21 cellular contexts compared by ENCODE assay signal in the genomic region with DNA sequence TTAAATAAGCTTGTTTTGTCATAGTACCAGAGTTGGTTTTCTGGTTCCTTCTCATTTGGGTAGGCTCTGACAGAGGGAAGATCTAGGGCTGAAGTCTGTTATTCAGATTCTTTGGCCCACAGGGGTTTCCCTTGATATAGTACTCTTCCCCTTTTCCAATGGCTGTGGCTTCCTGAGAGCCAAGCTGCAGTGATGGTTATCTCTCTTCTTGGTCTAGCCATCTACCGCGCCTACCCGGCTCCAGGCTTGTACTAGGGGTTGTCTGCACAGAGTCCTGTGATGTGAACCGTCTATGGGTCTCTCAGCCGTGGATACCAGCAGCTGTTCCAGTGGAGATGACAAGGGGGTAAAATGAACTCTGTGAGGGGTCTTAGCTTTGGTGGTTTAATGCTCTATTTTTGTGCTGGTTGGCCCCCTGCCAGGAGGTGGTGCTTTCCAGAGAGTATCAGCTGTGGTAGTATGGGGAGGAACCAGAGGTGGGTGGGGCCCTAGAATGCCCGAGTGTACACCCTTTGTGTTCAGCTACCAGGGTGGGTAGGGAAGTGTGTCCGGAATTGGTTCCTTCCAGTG.
"Had no signal": no experiment of that assay in that cellular context is flagged by ENCODE, and none has a peak within 500 bp of the region (broad histone marks: within the 10 kb centered on the region; RNA-seq: fewer than 3 reads in every experiment).

No MANE protein-coding gene starts in this region.

- DNase-seq: activated CD4-positive, alpha-beta T cell treated with anti-CD3 and anti-CD28 coated beads, Interleukin-2, amount 10 ng/mL, durations not matched to agents 24 days and 14 days; activated CD4-positive, CD25-positive, alpha-beta regulatory T cell; activated CD8-positive, alpha-beta T cell treated with anti-CD3 and anti-CD28 coated beads for 36 hours; activated naive CD4-positive, alpha-beta T cell treated with Interleukin-2 at 50 U/mL for 16 hours; activated T-cell treated with anti-CD3 and anti-CD28 coated beads, Interleukin-2, amount 50 U/mL, for 1 hour; brain microvascular endothelial cell; central memory CD4-positive, alpha-beta T cell; foreskin keratinocyte; hippocampal formation; left colon; lower lobe of right lung; nucleus accumbens; sigmoid colon; spleen; stimulated activated CD4-positive, alpha-beta T cell treated with anti-CD3 and anti-CD28 coated beads, Interleukin-4, amount 100 ng/mL, for 4 hours; T-helper 2 cell; upper lobe of left lung had no signal

- H3K4me3 Mint-ChIP-seq: activated CD4-positive, alpha-beta T cell treated with anti-CD3 and anti-CD28 coated beads, Interleukin-2, amount 10 ng/mL, durations not matched to agents 24 days and 14 days; activated CD8-positive, alpha-beta T cell treated with anti-CD3 and anti-CD28 coated beads for 36 hours; nephron; stimulated activated memory B cell treated with anti-CD40 and anti-IgM and Interleukin-4, amounts not matched to agents 10 μg/mL and 1 μg/mL and 100 μg/mL, for 72 hours had no signal

- H3K9me3 ChIP-seq: sigmoid colon had no signal

- H3K4me1 ChIP-seq: foreskin keratinocyte, lower lobe of right lung, sigmoid colon, spleen, upper lobe of left lung had no signal

- H3K4me3 ChIP-seq: lower lobe of right lung, sigmoid colon, spleen, thoracic aorta, upper lobe of left lung had no signal

- H3K27me3 Mint-ChIP-seq: activated CD4-positive, alpha-beta T cell treated with anti-CD3 and anti-CD28 coated beads, Interleukin-2, amount 10 ng/mL, durations not matched to agents 24 days and 14 days; activated CD8-positive, alpha-beta T cell treated with anti-CD3 and anti-CD28 coated beads for 36 hours; stimulated activated memory B cell treated with anti-CD40 and anti-IgM and Interleukin-4, amounts not matched to agents 10 μg/mL and 1 μg/mL and 100 μg/mL, for 72 hours had no signal

- H3K36me3 ChIP-seq: brain microvascular endothelial cell, lower lobe of right lung, sigmoid colon, spleen, thoracic aorta, upper lobe of left lung had no signal

- H3K27ac ChIP-seq: brain microvascular endothelial cell, foreskin keratinocyte, lower lobe of right lung, sigmoid colon, spleen, thoracic aorta, upper lobe of left lung had no signal

- ATAC-seq: activated CD8-positive, alpha-beta T cell treated with anti-CD3 and anti-CD28 coated beads for 36 hours; foreskin keratinocyte; left colon; lower lobe of right lung; stimulated activated memory B cell treated with anti-CD40 and anti-IgM and Interleukin-4, amounts not matched to agents 10 μg/mL and 1 μg/mL and 100 μg/mL, for 72 hours had no signal

- H3K27ac Mint-ChIP-seq: activated CD4-positive, alpha-beta T cell treated with anti-CD3 and anti-CD28 coated beads, Interleukin-2, amount 10 ng/mL, durations not matched to agents 24 days and 14 days; activated CD8-positive, alpha-beta T cell treated with anti-CD3 and anti-CD28 coated beads for 36 hours; activated T-helper 2 cell treated with anti-CD3 and anti-CD28 coated beads, Interferon-gamma antibody, Interleukin-2, Interleukin-4, amounts not matched to agents 10 μg/mL and 5 μg/mL and 100 μg/mL, durations not matched to agents 14 hours and 24 hours and 36 hours; stimulated activated memory B cell treated with anti-CD40 and anti-IgM and Interleukin-4, amounts not matched to agents 10 μg/mL and 1 μg/mL and 100 μg/mL, for 72 hours had no signal

- H3K27me3 ChIP-seq: brain microvascular endothelial cell, foreskin keratinocyte, sigmoid colon, spleen, upper lobe of left lung had no signal
